In the genomic region with DNA sequence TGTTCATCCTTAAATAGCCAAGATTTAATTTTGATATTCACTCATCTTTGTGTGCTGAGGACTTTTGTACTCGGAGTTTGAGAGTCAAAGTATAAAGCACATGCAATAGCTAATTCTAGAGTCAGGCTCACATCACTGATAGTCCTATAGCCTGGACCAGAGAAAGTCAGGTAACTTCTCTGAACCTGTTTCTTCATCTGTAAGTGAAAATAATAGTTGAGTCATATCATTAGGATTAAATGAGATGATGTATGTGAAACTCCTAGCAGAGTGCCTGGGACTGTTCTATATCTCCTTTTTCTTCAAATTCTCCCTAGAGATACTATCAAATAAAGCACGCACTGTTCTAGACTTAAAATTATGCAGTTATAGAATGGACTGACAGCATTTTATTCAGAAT, we compare ENCODE assay signal across 28 cellular contexts.
"Had no signal": no experiment of that assay in that cellular context is flagged by ENCODE, and none has a peak within 500 bp of the region (broad histone marks: within the 10 kb centered on the region; RNA-seq: fewer than 3 reads in every experiment).

No MANE protein-coding gene starts in this region.

- H3K4me3 Mint-ChIP-seq: activated B cell treated with CpG ODN at 0.5 μM for 24 hours; activated CD8-positive, alpha-beta memory T cell treated with anti-CD3 and anti-CD28 coated beads, Interleukin-2, amount 10 ng/mL, durations not matched to agents 7 days and 5 days; activated CD8-positive, alpha-beta T cell treated with anti-CD3 and anti-CD28 coated beads, Interleukin-2, amount 10 ng/mL, durations not matched to agents 7 days and 5 days; activated naive CD4-positive, alpha-beta T cell treated with anti-CD3 and anti-CD28 coated beads, Interleukin-2, amount 50 U/mL, for 24 hours; activated naive CD8-positive, alpha-beta T cell treated with anti-CD3 and anti-CD28 coated beads, Interleukin-2, amount 10 ng/mL, durations not matched to agents 7 days and 5 days; brain; T-cell; T-helper 1 cell treated with Interleukin-12 subunit alpha and Interleukin-12 subunit beta and Interleukin-4 antibody, amounts not matched to agents 30 μg/mL and 1 μg/mL, for 36 hours; T-helper 2 cell treated with Interferon-gamma antibody and Interleukin-4, amounts not matched to agents 5 μg/mL and 100 μg/mL, for 36 hours had no signal

- H3K9me3 Mint-ChIP-seq: activated B cell treated with CpG ODN at 0.5 μM for 24 hours; activated CD4-positive, alpha-beta memory T cell treated with anti-CD3 and anti-CD28 coated beads for 36 hours; activated naive CD4-positive, alpha-beta T cell treated with anti-CD3 and anti-CD28 coated beads, Interleukin-2, amount 50 U/mL, for 24 hours; activated naive CD8-positive, alpha-beta T cell treated with anti-CD3 and anti-CD28 coated beads, Interleukin-2, amount 10 ng/mL, durations not matched to agents 7 days and 5 days; T-cell; T-helper 1 cell treated with Interleukin-12 subunit alpha and Interleukin-12 subunit beta and Interleukin-4 antibody, amounts not matched to agents 30 μg/mL and 1 μg/mL, for 36 hours; T-helper 2 cell treated with Interferon-gamma antibody and Interleukin-4, amounts not matched to agents 5 μg/mL and 100 μg/mL, for 36 hours had no signal

- ATAC-seq: activated CD8-positive, alpha-beta memory T cell treated with anti-CD3 and anti-CD28 coated beads, Interleukin-2, amount 10 ng/mL, durations not matched to agents 7 days and 5 days; activated CD8-positive, alpha-beta T cell treated with anti-CD3 and anti-CD28 coated beads, Interleukin-2, amount 10 ng/mL, durations not matched to agents 7 days and 5 days; gastroesophageal sphincter; heart right ventricle; T-cell had no signal

- H3K27me3 Mint-ChIP-seq: activated B cell treated with CpG ODN at 0.5 μM for 24 hours; activated CD4-positive, alpha-beta memory T cell treated with anti-CD3 and anti-CD28 coated beads for 36 hours; activated CD8-positive, alpha-beta memory T cell treated with anti-CD3 and anti-CD28 coated beads, Interleukin-2, amount 10 ng/mL, durations not matched to agents 7 days and 5 days; activated naive CD4-positive, alpha-beta T cell treated with anti-CD3 and anti-CD28 coated beads, Interleukin-2, amount 50 U/mL, for 24 hours; activated naive CD8-positive, alpha-beta T cell treated with anti-CD3 and anti-CD28 coated beads, Interleukin-2, amount 10 ng/mL, durations not matched to agents 7 days and 5 days; brain; T-cell had no signal

- H3K27ac Mint-ChIP-seq: activated B cell treated with CpG ODN at 0.5 μM for 24 hours; activated CD8-positive, alpha-beta T cell treated with anti-CD3 and anti-CD28 coated beads, Interleukin-2, amount 10 ng/mL, durations not matched to agents 7 days and 5 days; activated naive CD4-positive, alpha-beta T cell treated with anti-CD3 and anti-CD28 coated beads, Interleukin-2, amount 50 U/mL, for 24 hours; activated naive CD8-positive, alpha-beta T cell treated with anti-CD3 and anti-CD28 coated beads, Interleukin-2, amount 10 ng/mL, durations not matched to agents 7 days and 5 days; T-cell; T-helper 1 cell treated with Interleukin-12 subunit alpha and Interleukin-12 subunit beta and Interleukin-4 antibody, amounts not matched to agents 30 μg/mL and 1 μg/mL, for 36 hours; T-helper 2 cell treated with Interferon-gamma antibody and Interleukin-4, amounts not matched to agents 5 μg/mL and 100 μg/mL, for 36 hours had no signal

- DNase-seq: activated B cell treated with CpG ODN at 0.5 μM for 24 hours; activated CD4-positive, alpha-beta memory T cell treated with anti-CD3 and anti-CD28 coated beads for 36 hours; activated CD4-positive, alpha-beta T cell treated with anti-CD3 and anti-CD28 coated beads for 1 hour; activated CD4-positive, alpha-beta T cell treated with anti-CD3 and anti-CD28 coated beads for 48 hours; activated CD8-positive, alpha-beta memory T cell treated with anti-CD3 and anti-CD28 coated beads, Interleukin-2, amount 10 ng/mL, durations not matched to agents 7 days and 5 days; activated CD8-positive, alpha-beta memory T cell treated with anti-CD3 and anti-CD28 coated beads, Interleukin-2, amount 50 U/mL, for 4 hours; activated CD8-positive, alpha-beta T cell treated with anti-CD3 and anti-CD28 coated beads, Interleukin-2, amount 10 ng/mL, durations not matched to agents 7 days and 5 days; activated effector memory CD4-positive, alpha-beta T cell treated with Interleukin-2 at 50 U/mL for 16 hours; activated gamma-delta T cell treated with Interleukin-2 at 50 U/mL for 16 hours; activated naive CD4-positive, alpha-beta T cell treated with Interleukin-2 at 50 U/mL for 16 hours; activated naive CD8-positive, alpha-beta T cell treated with anti-CD3 and anti-CD28 coated beads, Interleukin-2, amount 10 ng/mL, durations not matched to agents 7 days and 5 days; central memory CD4-positive, alpha-beta T cell; cerebellar nuclear complex; colonic mucosa; effector CD8-positive, alpha-beta T cell; esophagus squamous epithelium; foreskin melanocyte; heart right ventricle; SK-N-SH; SW 1271; T-cell; T1000; WERI-Rb-1 had no signal
